In the genomic region with DNA sequence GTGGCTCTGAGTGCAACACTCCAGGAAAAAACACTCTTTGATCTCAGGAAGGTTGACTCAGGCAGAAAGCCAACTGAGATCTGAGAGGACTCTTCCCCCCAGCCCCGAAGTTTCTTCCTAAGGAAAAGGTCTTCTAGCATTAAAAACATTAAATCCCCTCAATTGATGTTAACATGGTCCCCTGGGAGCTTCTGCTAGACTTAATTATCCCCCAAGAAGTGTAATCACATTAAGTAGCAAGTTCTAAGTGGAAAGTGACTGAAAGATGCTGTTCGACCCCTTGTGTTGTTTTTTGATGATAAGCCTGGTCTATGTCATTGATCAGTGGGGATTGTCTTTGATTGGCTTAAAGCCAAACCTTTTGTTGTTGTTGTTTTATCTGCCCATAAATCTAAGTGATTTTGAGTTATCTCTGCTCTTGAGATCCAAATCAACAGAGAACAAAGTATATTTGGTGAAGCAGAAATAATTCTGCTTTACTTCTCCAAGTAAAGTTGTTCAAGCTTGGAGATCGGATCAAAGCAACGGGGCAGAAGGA, we compare ENCODE assay signal across 1 cellular context.
TF ChIP-seq lines count a peak whose summit lies in the region.

No MANE protein-coding gene starts in this region.

TF ChIP-seq in HepG2, 621 proteins besides CTCF, POLR2A, EP300 and RAD21 (continued from another document and continues in another):
- TF ChIP-seq, protein P1, sequence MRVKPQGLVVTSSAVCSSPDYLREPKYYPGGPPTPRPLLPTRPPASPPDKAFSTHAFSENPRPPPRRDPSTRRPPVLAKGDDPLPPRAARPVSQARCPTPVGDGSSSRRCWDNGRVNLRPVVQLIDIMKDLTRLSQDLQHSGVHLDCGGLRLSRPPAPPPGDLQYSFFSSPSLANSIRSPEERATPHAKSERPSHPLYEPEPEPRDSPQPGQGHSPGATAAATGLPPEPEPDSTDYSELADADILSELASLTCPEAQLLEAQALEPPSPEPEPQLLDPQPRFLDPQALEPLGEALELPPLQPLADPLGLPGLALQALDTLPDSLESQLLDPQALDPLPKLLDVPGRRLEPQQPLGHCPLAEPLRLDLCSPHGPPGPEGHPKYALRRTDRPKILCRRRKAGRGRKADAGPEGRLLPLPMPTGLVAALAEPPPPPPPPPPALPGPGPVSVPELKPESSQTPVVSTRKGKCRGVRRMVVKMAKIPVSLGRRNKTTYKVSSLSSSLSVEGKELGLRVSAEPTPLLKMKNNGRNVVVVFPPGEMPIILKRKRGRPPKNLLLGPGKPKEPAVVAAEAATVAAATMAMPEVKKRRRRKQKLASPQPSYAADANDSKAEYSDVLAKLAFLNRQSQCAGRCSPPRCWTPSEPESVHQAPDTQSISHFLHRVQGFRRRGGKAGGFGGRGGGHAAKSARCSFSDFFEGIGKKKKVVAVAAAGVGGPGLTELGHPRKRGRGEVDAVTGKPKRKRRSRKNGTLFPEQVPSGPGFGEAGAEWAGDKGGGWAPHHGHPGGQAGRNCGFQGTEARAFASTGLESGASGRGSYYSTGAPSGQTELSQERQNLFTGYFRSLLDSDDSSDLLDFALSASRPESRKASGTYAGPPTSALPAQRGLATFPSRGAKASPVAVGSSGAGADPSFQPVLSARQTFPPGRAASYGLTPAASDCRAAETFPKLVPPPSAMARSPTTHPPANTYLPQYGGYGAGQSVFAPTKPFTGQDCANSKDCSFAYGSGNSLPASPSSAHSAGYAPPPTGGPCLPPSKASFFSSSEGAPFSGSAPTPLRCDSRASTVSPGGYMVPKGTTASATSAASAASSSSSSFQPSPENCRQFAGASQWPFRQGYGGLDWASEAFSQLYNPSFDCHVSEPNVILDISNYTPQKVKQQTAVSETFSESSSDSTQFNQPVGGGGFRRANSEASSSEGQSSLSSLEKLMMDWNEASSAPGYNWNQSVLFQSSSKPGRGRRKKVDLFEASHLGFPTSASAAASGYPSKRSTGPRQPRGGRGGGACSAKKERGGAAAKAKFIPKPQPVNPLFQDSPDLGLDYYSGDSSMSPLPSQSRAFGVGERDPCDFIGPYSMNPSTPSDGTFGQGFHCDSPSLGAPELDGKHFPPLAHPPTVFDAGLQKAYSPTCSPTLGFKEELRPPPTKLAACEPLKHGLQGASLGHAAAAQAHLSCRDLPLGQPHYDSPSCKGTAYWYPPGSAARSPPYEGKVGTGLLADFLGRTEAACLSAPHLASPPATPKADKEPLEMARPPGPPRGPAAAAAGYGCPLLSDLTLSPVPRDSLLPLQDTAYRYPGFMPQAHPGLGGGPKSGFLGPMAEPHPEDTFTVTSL (CRISPR knock-in tag; IDR thresholded peaks at IDR 0.05; ENCODE audit: borderline replicate concordance): peak; percentile 45; the same call in 1 of the 2 replicates
- no peak for TF ChIP-seq STAT5B (CRISPR knock-in tag; IDR thresholded peaks at IDR 0.05)
- peak; percentile 76 for TF ChIP-seq BCL6 (CRISPR knock-in tag; IDR thresholded peaks at IDR 0.05)
- no peak for TF ChIP-seq GPN1 (CRISPR knock-in tag; IDR thresholded peaks at IDR 0.05; ENCODE audit: borderline replicate concordance)
- TF ChIP-seq ZFP41 (CRISPR knock-in tag; IDR thresholded peaks at IDR 0.05; ENCODE audit: borderline replicate concordance): no peak
- TF ChIP-seq ZZZ3 (CRISPR knock-in tag; IDR thresholded peaks at IDR 0.05; ENCODE audit: borderline replicate concordance): no peak
- TF ChIP-seq ZNF672 (CRISPR knock-in tag; IDR thresholded peaks at IDR 0.05): no peak
- peak; percentile 64; the same call in 1 of the 2 replicates for TF ChIP-seq NFIC (IDR thresholded peaks at IDR 0.05; ENCODE audit: low read length)
- TF ChIP-seq, protein P2, sequence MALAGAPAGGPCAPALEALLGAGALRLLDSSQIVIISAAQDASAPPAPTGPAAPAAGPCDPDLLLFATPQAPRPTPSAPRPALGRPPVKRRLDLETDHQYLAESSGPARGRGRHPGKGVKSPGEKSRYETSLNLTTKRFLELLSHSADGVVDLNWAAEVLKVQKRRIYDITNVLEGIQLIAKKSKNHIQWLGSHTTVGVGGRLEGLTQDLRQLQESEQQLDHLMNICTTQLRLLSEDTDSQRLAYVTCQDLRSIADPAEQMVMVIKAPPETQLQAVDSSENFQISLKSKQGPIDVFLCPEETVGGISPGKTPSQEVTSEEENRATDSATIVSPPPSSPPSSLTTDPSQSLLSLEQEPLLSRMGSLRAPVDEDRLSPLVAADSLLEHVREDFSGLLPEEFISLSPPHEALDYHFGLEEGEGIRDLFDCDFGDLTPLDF (CRISPR knock-in tag; IDR thresholded peaks at IDR 0.05): no peak
- TF ChIP-seq MYC (CRISPR knock-in tag; IDR thresholded peaks at IDR 0.05; ENCODE audit: borderline replicate concordance): no peak
- no peak for TF ChIP-seq POLR2G (IDR thresholded peaks at IDR 0.05; ENCODE audit: low read depth, low read length)
- TF ChIP-seq, protein P3, sequence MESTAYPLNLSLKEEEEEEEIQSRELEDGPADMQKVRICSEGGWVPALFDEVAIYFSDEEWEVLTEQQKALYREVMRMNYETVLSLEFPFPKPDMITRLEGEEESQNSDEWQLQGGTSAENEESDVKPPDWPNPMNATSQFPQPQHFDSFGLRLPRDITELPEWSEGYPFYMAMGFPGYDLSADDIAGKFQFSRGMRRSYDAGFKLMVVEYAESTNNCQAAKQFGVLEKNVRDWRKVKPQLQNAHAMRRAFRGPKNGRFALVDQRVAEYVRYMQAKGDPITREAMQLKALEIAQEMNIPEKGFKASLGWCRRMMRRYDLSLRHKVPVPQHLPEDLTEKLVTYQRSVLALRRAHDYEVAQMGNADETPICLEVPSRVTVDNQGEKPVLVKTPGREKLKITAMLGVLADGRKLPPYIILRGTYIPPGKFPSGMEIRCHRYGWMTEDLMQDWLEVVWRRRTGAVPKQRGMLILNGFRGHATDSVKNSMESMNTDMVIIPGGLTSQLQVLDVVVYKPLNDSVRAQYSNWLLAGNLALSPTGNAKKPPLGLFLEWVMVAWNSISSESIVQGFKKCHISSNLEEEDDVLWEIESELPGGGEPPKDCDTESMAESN (CRISPR knock-in tag; conservative IDR thresholded peaks at IDR 0.05): no peak
- TF ChIP-seq, protein P4, sequence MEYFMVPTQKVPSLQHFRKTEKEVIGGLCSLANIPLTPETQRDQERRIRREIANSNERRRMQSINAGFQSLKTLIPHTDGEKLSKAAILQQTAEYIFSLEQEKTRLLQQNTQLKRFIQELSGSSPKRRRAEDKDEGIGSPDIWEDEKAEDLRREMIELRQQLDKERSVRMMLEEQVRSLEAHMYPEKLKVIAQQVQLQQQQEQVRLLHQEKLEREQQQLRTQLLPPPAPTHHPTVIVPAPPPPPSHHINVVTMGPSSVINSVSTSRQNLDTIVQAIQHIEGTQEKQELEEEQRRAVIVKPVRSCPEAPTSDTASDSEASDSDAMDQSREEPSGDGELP (IDR thresholded peaks at IDR 0.05; ENCODE audit: borderline replicate concordance, low read depth): no peak
- TF ChIP-seq, protein P5, sequence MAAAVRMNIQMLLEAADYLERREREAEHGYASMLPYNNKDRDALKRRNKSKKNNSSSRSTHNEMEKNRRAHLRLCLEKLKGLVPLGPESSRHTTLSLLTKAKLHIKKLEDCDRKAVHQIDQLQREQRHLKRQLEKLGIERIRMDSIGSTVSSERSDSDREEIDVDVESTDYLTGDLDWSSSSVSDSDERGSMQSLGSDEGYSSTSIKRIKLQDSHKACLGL (CRISPR knock-in tag; IDR thresholded peaks at IDR 0.05): no peak
- no peak for TF ChIP-seq SOX13 (IDR thresholded peaks at IDR 0.05)
- TF ChIP-seq SOX13 (CRISPR knock-in tag; conservative IDR thresholded peaks at IDR 0.05 in 1 of 2, IDR thresholded peaks at IDR 0.05 in 1 of 2): peak in 1 of 2 experiments; percentile 40; a peak in 1 of 4 replicates
- TF ChIP-seq, protein P6, sequence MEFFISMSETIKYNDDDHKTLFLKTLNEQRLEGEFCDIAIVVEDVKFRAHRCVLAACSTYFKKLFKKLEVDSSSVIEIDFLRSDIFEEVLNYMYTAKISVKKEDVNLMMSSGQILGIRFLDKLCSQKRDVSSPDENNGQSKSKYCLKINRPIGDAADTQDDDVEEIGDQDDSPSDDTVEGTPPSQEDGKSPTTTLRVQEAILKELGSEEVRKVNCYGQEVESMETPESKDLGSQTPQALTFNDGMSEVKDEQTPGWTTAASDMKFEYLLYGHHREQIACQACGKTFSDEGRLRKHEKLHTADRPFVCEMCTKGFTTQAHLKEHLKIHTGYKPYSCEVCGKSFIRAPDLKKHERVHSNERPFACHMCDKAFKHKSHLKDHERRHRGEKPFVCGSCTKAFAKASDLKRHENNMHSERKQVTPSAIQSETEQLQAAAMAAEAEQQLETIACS (CRISPR knock-in tag; IDR thresholded peaks at IDR 0.05): no peak
- TF ChIP-seq, protein P7, sequence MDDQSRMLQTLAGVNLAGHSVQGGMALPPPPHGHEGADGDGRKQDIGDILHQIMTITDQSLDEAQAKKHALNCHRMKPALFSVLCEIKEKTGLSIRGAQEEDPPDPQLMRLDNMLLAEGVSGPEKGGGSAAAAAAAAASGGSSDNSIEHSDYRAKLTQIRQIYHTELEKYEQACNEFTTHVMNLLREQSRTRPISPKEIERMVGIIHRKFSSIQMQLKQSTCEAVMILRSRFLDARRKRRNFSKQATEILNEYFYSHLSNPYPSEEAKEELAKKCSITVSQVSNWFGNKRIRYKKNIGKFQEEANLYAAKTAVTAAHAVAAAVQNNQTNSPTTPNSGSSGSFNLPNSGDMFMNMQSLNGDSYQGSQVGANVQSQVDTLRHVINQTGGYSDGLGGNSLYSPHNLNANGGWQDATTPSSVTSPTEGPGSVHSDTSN (CRISPR knock-in tag; IDR thresholded peaks at IDR 0.05; ENCODE audit: borderline replicate concordance): no peak
- no peak for TF ChIP-seq SRSF1 (optimal IDR thresholded peaks at IDR 0.05; ENCODE audit: low read depth, low read length)
- TF ChIP-seq, protein P8, sequence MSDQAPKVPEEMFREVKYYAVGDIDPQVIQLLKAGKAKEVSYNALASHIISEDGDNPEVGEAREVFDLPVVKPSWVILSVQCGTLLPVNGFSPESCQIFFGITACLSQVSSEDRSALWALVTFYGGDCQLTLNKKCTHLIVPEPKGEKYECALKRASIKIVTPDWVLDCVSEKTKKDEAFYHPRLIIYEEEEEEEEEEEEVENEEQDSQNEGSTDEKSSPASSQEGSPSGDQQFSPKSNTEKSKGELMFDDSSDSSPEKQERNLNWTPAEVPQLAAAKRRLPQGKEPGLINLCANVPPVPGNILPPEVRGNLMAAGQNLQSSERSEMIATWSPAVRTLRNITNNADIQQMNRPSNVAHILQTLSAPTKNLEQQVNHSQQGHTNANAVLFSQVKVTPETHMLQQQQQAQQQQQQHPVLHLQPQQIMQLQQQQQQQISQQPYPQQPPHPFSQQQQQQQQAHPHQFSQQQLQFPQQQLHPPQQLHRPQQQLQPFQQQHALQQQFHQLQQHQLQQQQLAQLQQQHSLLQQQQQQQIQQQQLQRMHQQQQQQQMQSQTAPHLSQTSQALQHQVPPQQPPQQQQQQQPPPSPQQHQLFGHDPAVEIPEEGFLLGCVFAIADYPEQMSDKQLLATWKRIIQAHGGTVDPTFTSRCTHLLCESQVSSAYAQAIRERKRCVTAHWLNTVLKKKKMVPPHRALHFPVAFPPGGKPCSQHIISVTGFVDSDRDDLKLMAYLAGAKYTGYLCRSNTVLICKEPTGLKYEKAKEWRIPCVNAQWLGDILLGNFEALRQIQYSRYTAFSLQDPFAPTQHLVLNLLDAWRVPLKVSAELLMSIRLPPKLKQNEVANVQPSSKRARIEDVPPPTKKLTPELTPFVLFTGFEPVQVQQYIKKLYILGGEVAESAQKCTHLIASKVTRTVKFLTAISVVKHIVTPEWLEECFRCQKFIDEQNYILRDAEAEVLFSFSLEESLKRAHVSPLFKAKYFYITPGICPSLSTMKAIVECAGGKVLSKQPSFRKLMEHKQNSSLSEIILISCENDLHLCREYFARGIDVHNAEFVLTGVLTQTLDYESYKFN (CRISPR knock-in tag; conservative IDR thresholded peaks at IDR 0.05): peak; percentile 48; the same call in 1 of the 2 replicates
- TF ChIP-seq ZNF343 (CRISPR knock-in tag; IDR thresholded peaks at IDR 0.05): no peak
- TF ChIP-seq MIER2 (CRISPR knock-in tag; IDR thresholded peaks at IDR 0.05): no peak
- no peak for TF ChIP-seq ZNF460 (CRISPR knock-in tag; IDR thresholded peaks at IDR 0.05; ENCODE audit: borderline replicate concordance)
- TF ChIP-seq NR2F6 (IDR thresholded peaks at IDR 0.05): no peak; the same call in 1 of the 2 replicates
- TF ChIP-seq NR2F6 (CRISPR knock-in tag; IDR thresholded peaks at IDR 0.05): no peak
- no peak for TF ChIP-seq U2AF2 (IDR thresholded peaks at IDR 0.05; ENCODE audit: low read depth, low read length)
- TF ChIP-seq, protein P9, sequence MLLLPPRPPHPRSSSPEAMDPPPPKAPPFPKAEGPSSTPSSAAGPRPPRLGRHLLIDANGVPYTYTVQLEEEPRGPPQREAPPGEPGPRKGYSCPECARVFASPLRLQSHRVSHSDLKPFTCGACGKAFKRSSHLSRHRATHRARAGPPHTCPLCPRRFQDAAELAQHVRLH (CRISPR knock-in tag; IDR thresholded peaks at IDR 0.05; ENCODE audit: borderline replicate concordance, low read depth): no peak
- TF ChIP-seq GZF1 (CRISPR knock-in tag; IDR thresholded peaks at IDR 0.05): no peak
- TF ChIP-seq GATA4 (IDR thresholded peaks at IDR 0.05; ENCODE audit: borderline replicate concordance, low read depth): no peak
- no peak for TF ChIP-seq ZNF335 (CRISPR knock-in tag; IDR thresholded peaks at IDR 0.05)
- no peak for TF ChIP-seq ZSCAN12 (CRISPR knock-in tag; IDR thresholded peaks at IDR 0.05)
- no peak for TF ChIP-seq SOX6 (IDR thresholded peaks at IDR 0.05)
- TF ChIP-seq SOX6 (CRISPR knock-in tag; IDR thresholded peaks at IDR 0.05): peak; percentile 54
- no peak for TF ChIP-seq JUND (CRISPR knock-in tag; IDR thresholded peaks at IDR 0.05)
- TF ChIP-seq HMG20B (CRISPR knock-in tag; conservative IDR thresholded peaks at IDR 0.05): no peak
- TF ChIP-seq JARID2 (CRISPR knock-in tag; IDR thresholded peaks at IDR 0.05; ENCODE audit: insufficient replicate concordance): no peak
